In genomic region chr2:43637030-43637803, GRCh38 we compare ENCODE assay signal across 8 cellular contexts. TPM values are rescaled to one million over a fixed set of nuclear protein-coding genes. Genes with fewer than 3 reads are reported as not detected.
DNase-seq lines count a peak whose midpoint lies in the region; ATAC-seq and TF ChIP-seq lines count a peak whose summit lies in the region.

PLEKHH2 (plus strand) TSS chr2:43637260; CDS start chr2:43644674, 7,414 bp downstream.

- no peaks in the 10 kb centered on the region for H3K36me3 ChIP-seq in Peyer's patch

- TF ChIP-seq CTCF in Calu3 (IDR thresholded peaks at IDR 0.05; ENCODE audit: unreplicated experiment) (no peak), Peyer's patch (IDR thresholded peaks at IDR 0.05) (no peak), fibroblast of pulmonary artery (IDR thresholded peaks at IDR 0.05; ENCODE audit: low read length, missing control alignments) (no peak)

- CTCF ChIA-PET in Calu3 (lab: Charles Lee), result interaction anchor here (0.7 to 1.4 kb wide), 4 partner anchors 11 to 824 kb away, joined by 3 to 5 read pairs (median 4); no protein-coding TSS in a partner anchor

- peak within 1 kb of the TSS; percentile 63 to 73 (median 65) for H3K4me3 ChIP-seq in Peyer's patch
- H3K4me3 ChIP-seq in fibroblast of pulmonary artery (replicated peaks; ENCODE audit: low read depth, low read length), result peak within 1 kb of the TSS; percentile 68

- peaks cover 3% of the 10 kb centered on the region for H3K9me3 Mint-ChIP-seq in Calu3 (ENCODE audit: low read depth, unreplicated experiment)
- H3K9me3 Mint-ChIP-seq in activated T-helper 2 cell treated with anti-CD3 and anti-CD28 coated beads, Interferon-gamma antibody, Interleukin-2, Interleukin-4, amounts not matched to agents 10 μg/mL and 5 μg/mL and 100 μg/mL, durations not matched to agents 14 hours and 24 hours and 36 hours, result peaks cover 5% of the 10 kb centered on the region
- peaks cover 0 to 16% (median 6%) of the 10 kb centered on the region in 9 donors for H3K9me3 Mint-ChIP-seq in naive thymus-derived CD8-positive, alpha-beta T cell
- no peaks in the 10 kb centered on the region for H3K9me3 Mint-ChIP-seq in stimulated activated effector memory CD8-positive, alpha-beta T cell treated with anti-CD3 and anti-CD28 coated beads, Interleukin-12 subunit alpha, Interleukin-12 subunit beta, amount 100 ng/mL, for 72 hours

- H3K9me3 ChIP-seq in Peyer's patch, result no peaks in the 10 kb centered on the region

- peak within 1 kb of the TSS; percentile 78 for H3K4me3 Mint-ChIP-seq in Calu3 (ENCODE audit: low read depth, unreplicated experiment)
- H3K4me3 Mint-ChIP-seq in activated T-helper 2 cell treated with anti-CD3 and anti-CD28 coated beads, Interferon-gamma antibody, Interleukin-2, Interleukin-4, amounts not matched to agents 10 μg/mL and 5 μg/mL and 100 μg/mL, durations not matched to agents 14 hours and 24 hours and 36 hours (ENCODE audit: low read depth), result peak within 1 kb of the TSS; percentile 89
- peak within 1 kb of the TSS; percentile 89 to 97 (median 93) for H3K4me3 Mint-ChIP-seq in naive thymus-derived CD8-positive, alpha-beta T cell
- peak within 1 kb of the TSS; percentile 77 for H3K4me3 Mint-ChIP-seq in stimulated activated effector memory CD8-positive, alpha-beta T cell treated with anti-CD3 and anti-CD28 coated beads, Interleukin-12 subunit alpha, Interleukin-12 subunit beta, amount 100 ng/mL, for 72 hours

- peak within 1 kb of the TSS; percentile 53 to 80 (median 64) for H3K27ac ChIP-seq in Peyer's patch

- peaks cover 50% of the 10 kb centered on the region for H3K4me1 Mint-ChIP-seq in Calu3 (ENCODE audit: low read depth, unreplicated experiment)
- H3K4me1 Mint-ChIP-seq in activated T-helper 2 cell treated with anti-CD3 and anti-CD28 coated beads, Interferon-gamma antibody, Interleukin-2, Interleukin-4, amounts not matched to agents 10 μg/mL and 5 μg/mL and 100 μg/mL, durations not matched to agents 14 hours and 24 hours and 36 hours (ENCODE audit: low read depth), result peaks cover 19% of the 10 kb centered on the region
- peaks cover 8 to 19% (median 12%) of the 10 kb centered on the region in 4 donors for H3K4me1 Mint-ChIP-seq in naive thymus-derived CD8-positive, alpha-beta T cell
- peaks cover 12% of the 10 kb centered on the region for H3K4me1 Mint-ChIP-seq in stimulated activated effector memory CD8-positive, alpha-beta T cell treated with anti-CD3 and anti-CD28 coated beads, Interleukin-12 subunit alpha, Interleukin-12 subunit beta, amount 100 ng/mL, for 72 hours

- no peaks in the 10 kb centered on the region for H3K27me3 ChIP-seq in Peyer's patch

- POLR2A ChIA-PET in naive thymus-derived CD8-positive, alpha-beta T cell (lab: Charles Lee), result interaction anchor here (0.7 to 2.2 kb wide), 4 partner anchors 41 to 1796 kb away, joined by 3 to 10 read pairs (median 6); partner anchors contain the start of gene THADA

- BruUV-seq in Calu3 (replicated peaks; lab: Mats Ljungman, UMichigan), result no TSS peak

- peaks cover 0 to 18% (median 0%) of the 10 kb centered on the region in 4 donors for H3K4me1 ChIP-seq in Peyer's patch

- no peaks in the 10 kb centered on the region for H3K27me3 Mint-ChIP-seq in Calu3 (ENCODE audit: unreplicated experiment)
- H3K27me3 Mint-ChIP-seq in activated T-helper 2 cell treated with anti-CD3 and anti-CD28 coated beads, Interferon-gamma antibody, Interleukin-2, Interleukin-4, amounts not matched to agents 10 μg/mL and 5 μg/mL and 100 μg/mL, durations not matched to agents 14 hours and 24 hours and 36 hours (ENCODE audit: low read depth), result peaks cover 32% of the 10 kb centered on the region
- H3K27me3 Mint-ChIP-seq in naive thymus-derived CD8-positive, alpha-beta T cell, result peaks cover 15 to 37% (median 18%) of the 10 kb centered on the region in 5 donors

- peak within 1 kb of the TSS; percentile 55 for H3K27ac Mint-ChIP-seq in Calu3 (ENCODE audit: unreplicated experiment)
- H3K27ac Mint-ChIP-seq in activated T-helper 2 cell treated with anti-CD3 and anti-CD28 coated beads, Interferon-gamma antibody, Interleukin-2, Interleukin-4, amounts not matched to agents 10 μg/mL and 5 μg/mL and 100 μg/mL, durations not matched to agents 14 hours and 24 hours and 36 hours, result peak within 1 kb of the TSS; percentile 70
- peak within 1 kb of the TSS in 9 of 10 donors; percentile 28 to 95 (median 74) for H3K27ac Mint-ChIP-seq in naive thymus-derived CD8-positive, alpha-beta T cell
- peak within 1 kb of the TSS; percentile 24 for H3K27ac Mint-ChIP-seq in stimulated activated effector memory CD8-positive, alpha-beta T cell treated with anti-CD3 and anti-CD28 coated beads, Interleukin-12 subunit alpha, Interleukin-12 subunit beta, amount 100 ng/mL, for 72 hours

- H3K36me3 Mint-ChIP-seq in Calu3 (ENCODE audit: insufficient read depth, unreplicated experiment), result peaks cover 19% of the 10 kb centered on the region
- H3K36me3 Mint-ChIP-seq in activated T-helper 2 cell treated with anti-CD3 and anti-CD28 coated beads, Interferon-gamma antibody, Interleukin-2, Interleukin-4, amounts not matched to agents 10 μg/mL and 5 μg/mL and 100 μg/mL, durations not matched to agents 14 hours and 24 hours and 36 hours (ENCODE audit: low read depth), result peaks cover 3% of the 10 kb centered on the region
- H3K36me3 Mint-ChIP-seq in naive thymus-derived CD8-positive, alpha-beta T cell, result peaks cover 0 to 4% (median 0%) of the 10 kb centered on the region in 3 donors
- no peaks in the 10 kb centered on the region for H3K36me3 Mint-ChIP-seq in stimulated activated effector memory CD8-positive, alpha-beta T cell treated with anti-CD3 and anti-CD28 coated beads, Interleukin-12 subunit alpha, Interleukin-12 subunit beta, amount 100 ng/mL, for 72 hours

- DNase-seq in Calu3 (peak; percentile 98), HuH-7.5 (ENCODE audit: low spot score) (peak; percentile 83), Peyer's patch (peak; percentile 73 to 94 (median 90)), fibroblast of pulmonary artery (ENCODE audit: low read depth) (peak; percentile 86)
- peak; percentile 86 for DNase-seq in activated T-helper 2 cell treated with anti-CD3 and anti-CD28 coated beads, Interferon-gamma antibody, Interleukin-2, Interleukin-4, amounts not matched to agents 10 μg/mL and 5 μg/mL and 100 μg/mL, durations not matched to agents 14 hours and 24 hours and 36 hours (ENCODE audit: low spot score)
- DNase-seq in naive thymus-derived CD8-positive, alpha-beta T cell, result peak; percentile 80 to 92 (median 86)
- DNase-seq in stimulated activated effector memory CD8-positive, alpha-beta T cell treated with anti-CD3 and anti-CD28 coated beads, Interleukin-12 subunit alpha, Interleukin-12 subunit beta, amount 100 ng/mL, for 72 hours (ENCODE audit: low spot score in 2 of 2), result peak; percentile 89 to 96

- intact Hi-C loops in Calu3 (cut with micrococcal nuclease; ENCODE audit: unreplicated experiment), result no loop called here
- intact Hi-C loops in activated T-helper 2 cell treated with anti-CD3 and anti-CD28 coated beads, Interferon-gamma antibody, Interleukin-2, Interleukin-4, amounts not matched to agents 10 μg/mL and 5 μg/mL and 100 μg/mL, durations not matched to agents 14 hours and 24 hours and 36 hours (cut with micrococcal nuclease), result loop anchor here (2.0 to 10.0 kb wide), 2 partner anchors 24 to 358 kb away; partner anchors contain the start of gene LRPPRC

- ATAC-seq in GM21529 (IDR thresholded peaks at IDR 0.05; ENCODE audit: unreplicated experiment), result peak; percentile 100
- peak; percentile 98 to 99 for ATAC-seq in naive thymus-derived CD8-positive, alpha-beta T cell
- peak; percentile 100 for ATAC-seq in stimulated activated effector memory CD8-positive, alpha-beta T cell treated with anti-CD3 and anti-CD28 coated beads, Interleukin-12 subunit alpha, Interleukin-12 subunit beta, amount 100 ng/mL, for 72 hours

- no peak for TF ChIP-seq POLR2A in Peyer's patch (IDR thresholded peaks at IDR 0.05)

RNA-seq across cellular contexts. Expression of gene PLEKHH2, which starts in this region (rescaled TPM):
- total RNA-seq in Calu3 (2022) (20.7 and 21.2 TPM in 2 replicates), Peyer's patch (100 to 1,000 TPM in 1 of 4 donors, 10 to 100 TPM in 2, 1 to 10 TPM in 1; 3.3 to 158 (median 22.6) TPM)
- 21.3 and 25.1 TPM in 2 replicates for total RNA-seq in activated T-helper 2 cell treated with anti-CD3 and anti-CD28 coated beads, Interferon-gamma antibody, Interleukin-2, Interleukin-4, amounts not matched to agents 10 μg/mL and 5 μg/mL and 100 μg/mL, durations not matched to agents 14 hours and 24 hours and 36 hours
- total RNA-seq in naive thymus-derived CD8-positive, alpha-beta T cell, result 1 to 10 TPM; 5.7 to 6.4 TPM
- under 1 TPM in 2 of 3 donors, not detected in 1; 0.13 to 0.80 TPM for polyA plus RNA-seq in naive thymus-derived CD8-positive, alpha-beta T cell

Comparison
In these comparisons a context has a peak if more than half of its experiments do, and no peak if none do; other contexts are left out.
1. Peak in every context shown above with its lines: DNase-seq, ATAC-seq, H3K4me3 ChIP-seq and H3K27ac ChIP-seq.
2. H3K27ac Mint-ChIP-seq: peak in every context shown above with its lines; median percentile 74 in naive thymus-derived CD8-positive, alpha-beta T cell; 70 in activated T-helper 2 cell treated with anti-CD3 and anti-CD28 coated beads, Interferon-gamma antibody, Interleukin-2, Interleukin-4, amounts not matched to agents 10 μg/mL and 5 μg/mL and 100 μg/mL, durations not matched to agents 14 hours and 24 hours and 36 hours; 55 in Calu3; 24 in stimulated activated effector memory CD8-positive, alpha-beta T cell treated with anti-CD3 and anti-CD28 coated beads, Interleukin-12 subunit alpha, Interleukin-12 subunit beta, amount 100 ng/mL, for 72 hours.